In genomic region chr5:56821868-56822267, GRCh38 we compare ENCODE assay signal across 2 cellular contexts.
A peak's percentile ranks its signal among the peaks of the same experiment; 100 is the strongest.
TF ChIP-seq lines count a peak whose summit lies in the region.

No MANE protein-coding gene starts in this region.

TF ChIP-seq in HEK293, 187 proteins besides CTCF, POLR2A, EP300 and RAD21:
- peak; percentile 82 for TF ChIP-seq ZNF121 (tag by site-specific recombination; IDR thresholded peaks at IDR 0.05)

TF ChIP-seq in HepG2, 621 proteins besides CTCF, POLR2A, EP300 and RAD21:
- TF ChIP-seq ZNF121 (CRISPR knock-in tag; IDR thresholded peaks at IDR 0.05): peak; percentile 88
TF ChIP-seq in HepG2: peak in this region for 1; not testable (repeated sequence) for 620.
